ENCODE assay signal across 9 cellular contexts in the genomic region with DNA sequence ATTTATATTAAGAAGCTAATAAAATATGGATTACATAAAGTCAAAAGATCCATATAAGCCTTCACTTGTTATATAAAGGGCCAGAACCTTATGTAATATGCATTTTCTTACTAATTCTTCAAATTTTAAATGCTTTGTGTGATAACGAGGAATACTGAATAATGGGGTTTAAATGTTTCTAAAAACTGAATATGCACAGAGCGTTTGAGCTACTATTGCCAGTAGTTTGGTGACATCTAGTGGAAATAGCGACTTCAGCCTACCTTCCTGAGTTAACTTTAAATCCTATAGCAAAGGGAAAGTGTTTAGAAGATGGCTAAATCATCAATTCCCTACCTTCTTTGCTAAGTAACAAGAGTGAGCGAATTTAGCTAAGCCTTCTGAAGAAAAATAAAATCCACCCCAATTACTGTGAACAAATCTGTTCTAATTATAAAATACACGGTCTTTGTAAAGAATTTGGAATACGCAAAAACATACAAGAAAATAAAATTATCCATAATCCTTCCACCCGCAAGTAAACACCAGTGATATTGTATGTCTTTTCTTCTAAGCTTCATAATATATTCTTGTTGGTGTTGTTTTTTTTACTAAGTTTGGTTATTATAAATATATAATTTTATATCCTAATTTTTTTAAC.
DNase-seq lines count a peak whose midpoint lies in the region; ATAC-seq and TF ChIP-seq lines count a peak whose summit lies in the region.
"Had no signal": no experiment of that assay in that cellular context is flagged by ENCODE, and none has a peak within 500 bp of the region (broad histone marks: within the 10 kb centered on the region; RNA-seq: fewer than 3 reads in every experiment).

No MANE protein-coding gene starts in this region.

- H3K9me3 ChIP-seq in left lung, result no peaks in the 10 kb centered on the region
- H3K9me3 ChIP-seq: SJSA1 had no signal

- peak; percentile 46 for DNase-seq in ELR (ENCODE audit: low read depth)
- peak; percentile 41 for DNase-seq in LoVo (ENCODE audit: low spot score)
- peak; percentile 26 for DNase-seq in iPS-NIHi7 (ENCODE audit: extremely low spot score)
- no peak for DNase-seq in left lung

- H3K27ac ChIP-seq in left lung, result no peak overlapping the region
- H3K27ac ChIP-seq: SJSA1 had no signal

- no peak overlapping the region for H3K4me3 ChIP-seq in left lung
- H3K4me3 ChIP-seq: SJSA1 had no signal

- no peaks in the 10 kb centered on the region for H3K36me3 ChIP-seq in left lung
- H3K36me3 ChIP-seq: SJSA1 had no signal

- intact Hi-C loops in left lung (cut with DNase I), result no loop called here

- peaks cover 0 to 6% of the 10 kb centered on the region in 2 donors for H3K27me3 ChIP-seq in left lung
- H3K27me3 ChIP-seq: SJSA1 had no signal

- peak; percentile 54; the same call in 2 of the 3 replicates for ATAC-seq in SK-N-SH treated with all-trans-retinoic acid at 6 μM for 48 hours
- ATAC-seq in HG03095 (IDR thresholded peaks at IDR 0.05; ENCODE audit: unreplicated experiment), result no peak
- no peak for ATAC-seq in GM21367 (IDR thresholded peaks at IDR 0.05; ENCODE audit: unreplicated experiment)
- no peak for ATAC-seq in HG02571 (IDR thresholded peaks at IDR 0.05; ENCODE audit: unreplicated experiment)
- no peak for ATAC-seq in left lung

- TF ChIP-seq CTCF in left lung (IDR thresholded peaks at IDR 0.05), result no peak

- H3K4me1 ChIP-seq in left lung, result no peaks in the 10 kb centered on the region
- H3K4me1 ChIP-seq: SJSA1 had no signal

TF ChIP-seq in SK-N-SH treated with all-trans-retinoic acid at 6 μM for 48 hours, 23 proteins besides CTCF, POLR2A, EP300 and RAD21:
- TF ChIP-seq ZFP3 (CRISPR knock-in tag; IDR thresholded peaks at IDR 0.05) (no peak), POU6F1 (CRISPR knock-in tag; IDR thresholded peaks at IDR 0.05; ENCODE audit: borderline replicate concordance, low read depth) (no peak), ZC3H10 (CRISPR knock-in tag; IDR thresholded peaks at IDR 0.05) (no peak), ZNF565 (CRISPR knock-in tag; conservative IDR thresholded peaks at IDR 0.05; ENCODE audit: low read depth) (no peak), RARB (CRISPR knock-in tag; IDR thresholded peaks at IDR 0.05) (no peak), OSR1 (CRISPR knock-in tag; IDR thresholded peaks at IDR 0.05) (no peak), PATZ1 (CRISPR knock-in tag; IDR thresholded peaks at IDR 0.05; ENCODE audit: borderline replicate concordance) (no peak), GLIS3 (CRISPR knock-in tag; IDR thresholded peaks at IDR 0.05) (no peak), ARNTL (CRISPR knock-in tag; IDR thresholded peaks at IDR 0.05; ENCODE audit: borderline replicate concordance, low read depth) (no peak), ZNF70 (CRISPR knock-in tag; IDR thresholded peaks at IDR 0.05) (no peak), CSDC2 (CRISPR knock-in tag; IDR thresholded peaks at IDR 0.05) (no peak)

Comparison
In these comparisons a context has a peak if more than half of its experiments do, and no peak if none do; other contexts are left out.
1. DNase-seq: peak in ELR (single experiment), LoVo (single experiment) and iPS-NIHi7 (single experiment); none in left lung (0 of 2).